ENCODE assay signal across 8 cellular contexts in genomic region chr3:179147571-179148445, GRCh38. TPM values are rescaled to one million over a fixed set of nuclear protein-coding genes. Genes with fewer than 3 reads are reported as not detected.
DNase-seq lines count a peak whose midpoint lies in the region; ATAC-seq, FAIRE-seq and TF ChIP-seq lines count a peak whose summit lies in the region.

PIK3CA (plus strand) TSS chr3:179148357; CDS start chr3:179198826, 50,469 bp downstream.

- H2AFZ ChIP-seq in HepG2 (ENCODE audit: low read length): peak within 1 kb of the TSS; percentile 93

- peaks cover 38% of the 10 kb centered on the region for H3K79me2 ChIP-seq in HepG2 (ENCODE audit: insufficient read depth, low read length)

- H3K27me3 ChIP-seq in BLaER1 treated with 17β-estradiol and CSF1 and Interleukin-3, amounts not matched to agents 10 nM and 100 nM: no peaks in the 10 kb centered on the region
- H3K27me3 ChIP-seq in HepG2 (ENCODE audit: control insufficient read depth in 1 of 2, insufficient read depth in 2 of 2, low read length in 2 of 2): no peaks in the 10 kb centered on the region; a peak in 1 of 5 replicates

- peaks cover 0 to 4% (median 0%) of the 10 kb centered on the region in 11 experiments; a peak in 2 of 22 replicates for H3K36me3 ChIP-seq in BLaER1 treated with 17β-estradiol and CSF1 and Interleukin-3, amounts not matched to agents 10 nM and 100 nM
- H3K36me3 ChIP-seq in HepG2 (replicated peaks in 1 of 2; ENCODE audit: control insufficient read depth in 1 of 2, insufficient read depth in 2 of 2, low read length in 2 of 2): no peaks in the 10 kb centered on the region

- FAIRE-seq in HepG2 (lab: Jason Lieb, UNC): peak; percentile 95

- POLR2A ChIA-PET in HepG2 (lab: Yijun Ruan, JAX): interaction anchor here (0.6 to 1.6 kb wide), 6 partner anchors 35 to 415 kb away, joined by 3 to 7 read pairs (median 4); partner anchors contain the start of genes ACTL6A, KCNMB3 and ZNF639

- peak; percentile 27 to 49; a peak in 2 of 4 replicates for TF ChIP-seq POLR2A in HepG2 (IDR thresholded peaks at IDR 0.05; ENCODE audit: insufficient read depth in 1 of 2, low read depth in 2 of 2, low read length in 2 of 2)

- TF ChIP-seq CTCF in HepG2 (CRISPR knock-in tag; IDR thresholded peaks at IDR 0.05): no peak

- peak in 1 of 2 experiments; percentile 21; a peak in 1 of 4 replicates for TF ChIP-seq EP300 in HepG2 (IDR thresholded peaks at IDR 0.05; ENCODE audit: low read depth in 2 of 2, low read length in 2 of 2)
- no peak for TF ChIP-seq EP300 in HepG2 (CRISPR knock-in tag; IDR thresholded peaks at IDR 0.05; ENCODE audit: borderline replicate concordance)

- H3K4me3 ChIP-seq in BLaER1 treated with 17β-estradiol and CSF1 and Interleukin-3, amounts not matched to agents 10 nM and 100 nM: peak within 1 kb of the TSS; percentile 86 to 100 (median 98)
- peak within 1 kb of the TSS; percentile 92 to 100 (median 98) for H3K4me3 ChIP-seq in HepG2 (replicated peaks in 1 of 3; ENCODE audit: insufficient read depth in 1 of 3, low read depth in 2 of 3, low read length in 3 of 3)

- peak within 1 kb of the TSS; percentile 83 to 98 (median 90) for H3K4me2 ChIP-seq in BLaER1 treated with 17β-estradiol and CSF1 and Interleukin-3, amounts not matched to agents 10 nM and 100 nM
- H3K4me2 ChIP-seq in HepG2 (ENCODE audit: low read depth, low read length): peak within 1 kb of the TSS; percentile 90

- H3K9me3 ChIP-seq in BLaER1 treated with 17β-estradiol and CSF1 and Interleukin-3, amounts not matched to agents 10 nM and 100 nM (replicated peaks in 1 of 11): peaks cover 0 to 6% (median 0%) of the 10 kb centered on the region in 11 experiments; a peak in 2 of 22 replicates
- no peaks in the 10 kb centered on the region for H3K9me3 ChIP-seq in HepG2 (ENCODE audit: low read length)

- ATAC-seq in GM19351 (IDR thresholded peaks at IDR 0.05; ENCODE audit: unreplicated experiment) (peak; percentile 68), HG03521 (IDR thresholded peaks at IDR 0.05; ENCODE audit: unreplicated experiment) (peak; percentile 69), HepG2 (peak; percentile 91)

- TF ChIP-seq RAD21 in HepG2 (CRISPR knock-in tag; IDR thresholded peaks at IDR 0.05): no peak

- in situ Hi-C loops in HepG2 (cut with HindIII; ENCODE audit: extremely low pct_ligation_motif_present, low pct_unique_long_range_greater_than_20kb): loop anchor here (5.0 to 25.0 kb wide), 2 partner anchors 174 to 414 kb away; partner anchors contain the start of genes ACTL6A and ZNF639

- CTCF ChIA-PET in HepG2 (lab: Yijun Ruan, JAX; ENCODE audit: low intra/inter-chr PET ratio, low total read pairs): interaction anchor here (0.8 to 2.3 kb wide), 4 partner anchors 125 to 174 kb away, joined by 3 to 18 read pairs (median 6); no protein-coding TSS in a partner anchor

- H3K9ac ChIP-seq in BLaER1 treated with 17β-estradiol and CSF1 and Interleukin-3, amounts not matched to agents 10 nM and 100 nM: peak within 1 kb of the TSS; percentile 91 to 100 (median 98)
- H3K9ac ChIP-seq in HepG2 (ENCODE audit: insufficient read depth, low read depth, low read length): peak within 1 kb of the TSS; percentile 92

- peak within 1 kb of the TSS; percentile 92 to 100 (median 98) for H3K27ac ChIP-seq in BLaER1 treated with 17β-estradiol and CSF1 and Interleukin-3, amounts not matched to agents 10 nM and 100 nM
- H3K27ac ChIP-seq in HepG2 (ENCODE audit: extremely low read length, insufficient read depth, low read length): peak within 1 kb of the TSS; percentile 87

- 3% methylated on average over 50 of the region's 53 CpGs for WGBS in HepG2 (ENCODE audit: low lambda C conversion rate)

- intact Hi-C loops in HepG2 (cut with micrococcal nuclease; ENCODE audit: unreplicated experiment): loop anchor here (1.0 to 5.0 kb wide), 7 partner anchors 76 to 411 kb away; partner anchors contain the start of genes KCNMB3 and ZMAT3

- BruUV-seq in HepG2 (replicated peaks; lab: Mats Ljungman, UMichigan): TSS peak; percentile 63

- peak; percentile 95 for DNase-seq in NCI-H748 (lab: John Stamatoyannopoulos, UW; ENCODE audit: unreplicated experiment)
- DNase-seq in activated CD4-positive, alpha-beta T cell treated with anti-CD3 and anti-CD28 coated beads, Interleukin-2, amount 50 U/mL, for 1 hour: peak; percentile 90
- peak; percentile 99 for DNase-seq in dermis blood vessel endothelial cell
- DNase-seq in HepG2 (ENCODE audit: low spot score): peak; percentile 97
- peak; percentile 86 for DNase-seq in stimulated activated CD4-positive, alpha-beta T cell treated with anti-CD3 and anti-CD28 coated beads, Interleukin-4, amount 100 ng/mL, for 1 hour

- H4K20me1 ChIP-seq in BLaER1 treated with 17β-estradiol and CSF1 and Interleukin-3, amounts not matched to agents 10 nM and 100 nM: peaks cover 13 to 43% (median 33%) of the 10 kb centered on the region in 11 experiments; a peak in 16 of 22 replicates
- H4K20me1 ChIP-seq in HepG2 (ENCODE audit: insufficient read depth, low read length): peaks cover 15% of the 10 kb centered on the region; the same call in 1 of the 2 replicates

- peaks cover 12 to 31% (median 28%) of the 10 kb centered on the region in 10 experiments for H3K4me1 ChIP-seq in BLaER1 treated with 17β-estradiol and CSF1 and Interleukin-3, amounts not matched to agents 10 nM and 100 nM
- peaks cover 22% of the 10 kb centered on the region for H3K4me1 ChIP-seq in HepG2 (ENCODE audit: insufficient read depth, low read length)

TF ChIP-seq in HepG2, 621 proteins besides CTCF, POLR2A, EP300 and RAD21 (continues in another document):
- TF ChIP-seq ZNF274 (CRISPR knock-in tag; IDR thresholded peaks at IDR 0.05) (no peak), TFAP4 (IDR thresholded peaks at IDR 0.05; ENCODE audit: borderline replicate concordance, low read depth) (peak; percentile 33; the same call in 1 of the 2 replicates), NR2C2 (CRISPR knock-in tag; IDR thresholded peaks at IDR 0.05; ENCODE audit: borderline replicate concordance) (peak; percentile 99), FOXA3 (CRISPR knock-in tag; IDR thresholded peaks at IDR 0.05) (peak; percentile 60), ZNF20 (CRISPR knock-in tag; IDR thresholded peaks at IDR 0.05) (no peak), ZNF605 (CRISPR knock-in tag; IDR thresholded peaks at IDR 0.05) (peak; percentile 65; the same call in 1 of the 2 replicates)
- TF ChIP-seq, protein P1, sequence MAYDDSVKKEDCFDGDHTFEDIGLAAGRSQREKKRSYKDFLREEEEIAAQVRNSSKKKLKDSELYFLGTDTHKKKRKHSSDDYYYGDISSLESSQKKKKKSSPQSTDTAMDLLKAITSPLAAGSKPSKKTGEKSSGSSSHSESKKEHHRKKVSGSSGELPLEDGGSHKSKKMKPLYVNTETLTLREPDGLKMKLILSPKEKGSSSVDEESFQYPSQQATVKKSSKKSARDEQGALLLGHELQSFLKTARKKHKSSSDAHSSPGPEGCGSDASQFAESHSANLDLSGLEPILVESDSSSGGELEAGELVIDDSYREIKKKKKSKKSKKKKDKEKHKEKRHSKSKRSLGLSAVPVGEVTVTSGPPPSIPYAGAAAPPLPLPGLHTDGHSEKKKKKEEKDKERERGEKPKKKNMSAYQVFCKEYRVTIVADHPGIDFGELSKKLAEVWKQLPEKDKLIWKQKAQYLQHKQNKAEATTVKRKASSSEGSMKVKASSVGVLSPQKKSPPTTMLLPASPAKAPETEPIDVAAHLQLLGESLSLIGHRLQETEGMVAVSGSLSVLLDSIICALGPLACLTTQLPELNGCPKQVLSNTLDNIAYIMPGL (CRISPR knock-in tag; IDR thresholded peaks at IDR 0.05; ENCODE audit: borderline replicate concordance in 1 of 2, low read depth in 1 of 2): peak; percentile 11 to 14; a peak in 1 of 4 replicates

RNA-seq across cellular contexts. Expression of gene PIK3CA, which starts in this region (rescaled TPM):
- total RNA-seq in dermis blood vessel endothelial cell (55.6 and 70.8 TPM in 2 replicates), HepG2 (2016; rRNA removed; fragmentation: Illumina TruSeq; extraction: Trizol) (11.4 and 20.4 TPM in 2 replicates)
- total RNA-seq in HepG2 (2016; cell fraction: cytosol; rRNA removed; fragmentation: Illumina TruSeq; extraction: Trizol; ENCODE audit: low read depth): 1.7 and 1.8 TPM in 2 replicates
- 11.5 and 16.5 TPM in 2 replicates for total RNA-seq in HepG2 (2016; cell fraction: insoluble cytoplasmic fraction; rRNA removed; fragmentation: Illumina TruSeq; extraction: Trizol)
- total RNA-seq in HepG2 (2016; cell fraction: membrane; rRNA removed; fragmentation: Illumina TruSeq; extraction: Trizol): 7.8 and 8.2 TPM in 2 replicates
- total RNA-seq in HepG2 (2016; cell fraction: nucleus; rRNA removed; fragmentation: Illumina TruSeq; extraction: Trizol): 15.1 and 17.9 TPM in 2 replicates
- 4.6 and 5.7 TPM in 2 replicates for polyA plus RNA-seq in HepG2 (2011; rRNA removed)
- 1.9 and 3.7 TPM in 2 replicates for polyA plus RNA-seq in HepG2 (2011; cell fraction: cytosol; rRNA removed)
- 4.1 and 4.3 TPM in 2 replicates for polyA plus RNA-seq in HepG2 (2011; cell fraction: nucleus; rRNA removed)
- 10.5 and 14.0 TPM in 2 replicates for polyA plus RNA-seq in HepG2 (2012)
- 0.44 and 0.45 TPM in 2 replicates for polyA plus RNA-seq in HepG2 (2016; cell fraction: cytosol; fragmentation: Illumina TruSeq; extraction: Trizol; ENCODE audit: low read depth)
- 8.7 and 11.5 TPM in 2 replicates for polyA plus RNA-seq in HepG2 (2016; cell fraction: insoluble cytoplasmic fraction; fragmentation: Illumina TruSeq; extraction: Trizol; ENCODE audit: low read depth)
- 2.3 and 2.4 TPM in 2 replicates for polyA plus RNA-seq in HepG2 (2016; cell fraction: membrane; fragmentation: Illumina TruSeq; extraction: Trizol; ENCODE audit: low read depth)
- 9.7 and 10.7 TPM in 2 replicates for polyA plus RNA-seq in HepG2 (2016; cell fraction: nucleus; fragmentation: Illumina TruSeq; extraction: Trizol; ENCODE audit: insufficient read depth, low read depth)
- polyA minus RNA-seq in HepG2 (2011; rRNA and poly(A)+ RNA removed; ENCODE audit: low replicate concordance): 4.0 and 7.4 TPM in 2 replicates
- 10.3 and 13.2 TPM in 2 replicates for polyA minus RNA-seq in HepG2 (2011; cell fraction: cytosol; rRNA and poly(A)+ RNA removed)
- polyA minus RNA-seq in HepG2 (2011; cell fraction: nucleus; rRNA and poly(A)+ RNA removed): 36.6 and 37.7 TPM in 2 replicates

Comparison
In these comparisons a context has a peak if more than half of its experiments do, and no peak if none do; other contexts are left out.
1. Peak in every context shown above with its lines: DNase-seq, ATAC-seq, H3K4me3 ChIP-seq and H3K27ac ChIP-seq.